ENCODE assay signal across 14 cellular contexts in genomic region chr12:50529345-50529744, GRCh38. TPM values are rescaled to one million over a fixed set of nuclear protein-coding genes. Genes with fewer than 3 reads are reported as not detected.
DNase-seq lines count a peak whose midpoint lies in the region; ATAC-seq and TF ChIP-seq lines count a peak whose summit lies in the region.
"Had no signal": no experiment of that assay in that cellular context is flagged by ENCODE, and none has a peak within 500 bp of the region (broad histone marks: within the 10 kb centered on the region; RNA-seq: fewer than 3 reads in every experiment).

No MANE protein-coding gene starts in this region.

- intact Hi-C loops in CD14-positive monocyte (cut with micrococcal nuclease) (loop anchor here in 1 of 2 donors (10.0 kb wide), 1 partner anchor 45 kb away; no protein-coding TSS in a partner anchor), right lobe of liver (cut with DNase I) (no loop called here)

- no peak for TF ChIP-seq CTCF in 22Rv1 (IDR thresholded peaks at IDR 0.05)
- no peak for TF ChIP-seq CTCF in CD14-positive monocyte (IDR thresholded peaks at IDR 0.05)
- TF ChIP-seq CTCF in VCaP (conservative IDR thresholded peaks at IDR 0.05): no peak
- TF ChIP-seq CTCF in right lobe of liver (IDR thresholded peaks at IDR 0.05): no peak

- TF ChIP-seq POLR2A in right lobe of liver (IDR thresholded peaks at IDR 0.05): no peak

- DNase-seq in CD14-positive monocyte (ENCODE audit: low spot score) (no peak), right lobe of liver (no peak), NCI-H526 (lab: John Stamatoyannopoulos, UW) (no peak)
- no peak for DNase-seq in activated effector memory CD4-positive, alpha-beta T cell treated with Interleukin-2 at 50 U/mL for 16 hours
- DNase-seq: cerebellar nuclear complex, glutamatergic neuron, NCI-H1694, NCI-H526 treated with DMSO at 0.1 percent for 48 hours, testis had no signal

- H3K9me3 ChIP-seq in right lobe of liver: no peaks in the 10 kb centered on the region
- H3K9me3 ChIP-seq: testis had no signal

- no peaks in the 10 kb centered on the region for H3K27me3 ChIP-seq in right lobe of liver
- H3K27me3 ChIP-seq: testis had no signal

- H3K27ac ChIP-seq in 22Rv1: peak overlapping the region; percentile 85
- H3K27ac ChIP-seq in VCaP: peak overlapping the region; percentile 100
- peak overlapping the region in 2 of 3 donors; percentile 51 to 92 for H3K27ac ChIP-seq in right lobe of liver
- H3K27ac ChIP-seq: testis had no signal

- H3K4me1 ChIP-seq in right lobe of liver: peaks cover 0 to 72% (median 26%) of the 10 kb centered on the region in 4 donors

- peak overlapping the region in 4 of 7 donors; percentile 3 to 66 (median 46) for H3K27ac Mint-ChIP-seq in CD14-positive monocyte

- H3K27me3 Mint-ChIP-seq in CD14-positive monocyte (ENCODE audit: low read depth in 3 of 3): peaks cover 0 to 2% (median 0%) of the 10 kb centered on the region in 3 donors

- H3K9me3 Mint-ChIP-seq in CD14-positive monocyte: no peaks in the 10 kb centered on the region

- H3K4me1 Mint-ChIP-seq in CD14-positive monocyte: peaks cover 31% of the 10 kb centered on the region

- no peak overlapping the region for H3K4me3 Mint-ChIP-seq in CD14-positive monocyte

- H3K4me3 ChIP-seq in right lobe of liver: no peak overlapping the region
- H3K4me3 ChIP-seq: testis had no signal

- peaks cover 7 to 12% of the 10 kb centered on the region in 2 donors for H3K36me3 Mint-ChIP-seq in CD14-positive monocyte

- no peaks in the 10 kb centered on the region for H3K36me3 ChIP-seq in right lobe of liver

- 93% methylated on average over 3 of the region's 3 CpGs for WGBS in right lobe of liver (ENCODE audit: insufficient coverage, low coverage, low lambda C conversion rate, missing lambda C conversion rate)

- ATAC-seq in right lobe of liver (no peak), HG02588 (IDR thresholded peaks at IDR 0.05; ENCODE audit: unreplicated experiment) (no peak), HG03521 (IDR thresholded peaks at IDR 0.05; ENCODE audit: unreplicated experiment) (no peak)
- ATAC-seq: HCT116 had no signal

RNA-seq across cellular contexts. Expression of gene DIP2B, which starts 24.6 kb away (rescaled TPM):
- 1 to 10 TPM; 3.5 to 6.5 TPM for polyA plus RNA-seq in CD14-positive monocyte
- total RNA-seq in right lobe of liver: 10 to 100 TPM; 11.1 to 24.0 (median 14.8) TPM
